In genomic region chr7:102874966-102875365, GRCh38 we compare ENCODE assay signal across 20 cellular contexts. TPM values are rescaled to one million over a fixed set of nuclear protein-coding genes. Genes with fewer than 3 reads are reported as not detected.
DNase-seq lines count a peak whose midpoint lies in the region; ATAC-seq and TF ChIP-seq lines count a peak whose summit lies in the region.
"Had no signal": no experiment of that assay in that cellular context is flagged by ENCODE, and none has a peak within 500 bp of the region (broad histone marks: within the 10 kb centered on the region; RNA-seq: fewer than 3 reads in every experiment).

No MANE protein-coding gene starts in this region.

- no peak overlapping the region for H3K9ac ChIP-seq in adipocyte (ENCODE audit: low read length)

- TF ChIP-seq POLR2A in esophagus muscularis mucosa (IDR thresholded peaks at IDR 0.05; ENCODE audit: low read depth) = no peak

- peaks cover 27% of the 10 kb centered on the region for H3K4me1 ChIP-seq in adipocyte (ENCODE audit: control insufficient read depth, insufficient read depth, low read length)
- H3K4me1 ChIP-seq in esophagus muscularis mucosa = peaks cover 0 to 11% (median 4%) of the 10 kb centered on the region in 4 donors
- H3K4me1 ChIP-seq: prostate gland had no signal

- H3K36me3 ChIP-seq in adipocyte (ENCODE audit: control insufficient read depth, insufficient read depth, low read length, severe bottlenecking) (no peaks in the 10 kb centered on the region), esophagus muscularis mucosa (no peaks in the 10 kb centered on the region)
- H3K36me3 ChIP-seq: prostate gland had no signal

- H3K36me3 Mint-ChIP-seq in activated CD8-positive, alpha-beta memory T cell treated with anti-CD3 and anti-CD28 coated beads, Interleukin-2, amount 10 ng/mL, durations not matched to agents 7 days and 5 days = peaks cover 6% of the 10 kb centered on the region
- H3K36me3 Mint-ChIP-seq in type B pancreatic cell = no peaks in the 10 kb centered on the region
- H3K36me3 Mint-ChIP-seq: naive B cell had no signal

- H3K27ac Mint-ChIP-seq in activated CD8-positive, alpha-beta memory T cell treated with anti-CD3 and anti-CD28 coated beads, Interleukin-2, amount 10 ng/mL, durations not matched to agents 7 days and 5 days = peak overlapping the region; percentile 4
- H3K27ac Mint-ChIP-seq in type B pancreatic cell = peak overlapping the region; percentile 94
- H3K27ac Mint-ChIP-seq: activated CD8-positive, alpha-beta T cell treated with anti-CD3 and anti-CD28 coated beads for 36 hours; endodermal cell; H9 had no signal

- no peaks in the 10 kb centered on the region for H3K9me3 ChIP-seq in adipocyte (ENCODE audit: control insufficient read depth, low read length)
- H3K9me3 ChIP-seq in esophagus muscularis mucosa = no peaks in the 10 kb centered on the region
- H3K9me3 ChIP-seq: prostate gland had no signal

- H3K27me3 ChIP-seq in adipocyte (replicated peaks; ENCODE audit: control insufficient read depth, insufficient read depth, low read length) = no peaks in the 10 kb centered on the region
- H3K27me3 ChIP-seq in esophagus muscularis mucosa = no peaks in the 10 kb centered on the region

- CTCF ChIA-PET in activated CD8-positive, alpha-beta memory T cell treated with anti-CD3 and anti-CD28 coated beads, Interleukin-2, amount 10 ng/mL, durations not matched to agents 7 days and 5 days (lab: Charles Lee) = interaction anchor here (0.6 to 1.1 kb wide), 2 partner anchors 40 to 187 kb away, joined by 3 to 6 read pairs; no protein-coding TSS in a partner anchor

- no peak overlapping the region for H3K4me3 Mint-ChIP-seq in activated CD8-positive, alpha-beta memory T cell treated with anti-CD3 and anti-CD28 coated beads, Interleukin-2, amount 10 ng/mL, durations not matched to agents 7 days and 5 days
- H3K4me3 Mint-ChIP-seq in type B pancreatic cell = no peak overlapping the region
- H3K4me3 Mint-ChIP-seq: activated CD8-positive, alpha-beta T cell treated with anti-CD3 and anti-CD28 coated beads for 36 hours; CD8-positive, alpha-beta T cell; endodermal cell; H9; naive B cell had no signal

- ATAC-seq in activated CD8-positive, alpha-beta memory T cell treated with anti-CD3 and anti-CD28 coated beads, Interleukin-2, amount 10 ng/mL, durations not matched to agents 7 days and 5 days = no peak
- ATAC-seq: CD8-positive, alpha-beta T cell; left ventricle myocardium superior had no signal

- H3K4me3 ChIP-seq in adipocyte (ENCODE audit: low read length) (no peak overlapping the region), esophagus muscularis mucosa (no peak overlapping the region)
- H3K4me3 ChIP-seq: prostate gland had no signal

- no peak for DNase-seq in activated CD8-positive, alpha-beta memory T cell treated with anti-CD3 and anti-CD28 coated beads, Interleukin-2, amount 10 ng/mL, durations not matched to agents 7 days and 5 days
- DNase-seq in activated CD8-positive, alpha-beta memory T cell treated with anti-CD3 and anti-CD28 coated beads, Interleukin-2, amount 50 U/mL, for 4 hours = no peak
- DNase-seq in adipocyte (ENCODE audit: low read depth) (peak; percentile 55), kidney tubule cell (ENCODE audit: low spot score) (peak; percentile 17), type B pancreatic cell (ENCODE audit: extremely low spot score, unreplicated experiment) (no peak), Ammon's horn (ENCODE audit: low spot score) (no peak), esophagus muscularis mucosa (ENCODE audit: extremely low spot score) (no peak), posterior vena cava (ENCODE audit: low spot score) (no peak)
- DNase-seq: activated CD8-positive, alpha-beta T cell treated with anti-CD3 and anti-CD28 coated beads for 36 hours; CD8-positive, alpha-beta T cell; endodermal cell; foreskin fibroblast; H9; KG1; left ventricle myocardium superior; naive B cell; NCI-H1417; NCI-H2171; stimulated activated naive CD4-positive, alpha-beta T cell had no signal

- H3K9me3 Mint-ChIP-seq in activated CD8-positive, alpha-beta memory T cell treated with anti-CD3 and anti-CD28 coated beads, Interleukin-2, amount 10 ng/mL, durations not matched to agents 7 days and 5 days (ENCODE audit: low read depth) = no peaks in the 10 kb centered on the region
- H3K9me3 Mint-ChIP-seq in type B pancreatic cell = peaks cover 8% of the 10 kb centered on the region
- H3K9me3 Mint-ChIP-seq: activated CD8-positive, alpha-beta T cell treated with anti-CD3 and anti-CD28 coated beads for 36 hours; CD8-positive, alpha-beta T cell; endodermal cell; H9 had no signal

- WGBS in esophagus muscularis mucosa = 80% methylated on average over 1 of the region's 1 CpG

- peaks cover 26% of the 10 kb centered on the region for H3K27me3 Mint-ChIP-seq in activated CD8-positive, alpha-beta memory T cell treated with anti-CD3 and anti-CD28 coated beads, Interleukin-2, amount 10 ng/mL, durations not matched to agents 7 days and 5 days
- H3K27me3 Mint-ChIP-seq in type B pancreatic cell = no peaks in the 10 kb centered on the region
- H3K27me3 Mint-ChIP-seq: activated CD8-positive, alpha-beta T cell treated with anti-CD3 and anti-CD28 coated beads for 36 hours; naive B cell had no signal

- TF ChIP-seq CTCF in type B pancreatic cell (conservative IDR thresholded peaks at IDR 0.05) = no peak
- TF ChIP-seq CTCF in esophagus muscularis mucosa (IDR thresholded peaks at IDR 0.05) = no peak

- intact Hi-C loops in esophagus muscularis mucosa (cut with DNase I) (no loop called here), posterior vena cava (cut with DNase I) (no loop called here)

- no peak for TF ChIP-seq EP300 in esophagus muscularis mucosa (IDR thresholded peaks at IDR 0.05)

- H3K27ac ChIP-seq in esophagus muscularis mucosa (replicated peaks in 1 of 4) = no peak overlapping the region
- H3K27ac ChIP-seq: prostate gland had no signal

- H3K4me1 Mint-ChIP-seq in activated CD8-positive, alpha-beta memory T cell treated with anti-CD3 and anti-CD28 coated beads, Interleukin-2, amount 10 ng/mL, durations not matched to agents 7 days and 5 days = peaks cover 33% of the 10 kb centered on the region
- H3K4me1 Mint-ChIP-seq in type B pancreatic cell (ENCODE audit: unreplicated experiment) = peaks cover 33% of the 10 kb centered on the region
- H3K4me1 Mint-ChIP-seq: endodermal cell, H9, naive B cell had no signal

RNA-seq across cellular contexts. Expression of gene LRRC17, which starts 37.8 kb away (rescaled TPM):
- not detected for total RNA-seq in activated CD8-positive, alpha-beta memory T cell treated with anti-CD3 and anti-CD28 coated beads, Interleukin-2, amount 10 ng/mL, durations not matched to agents 7 days and 5 days
- 1.5 and 68.3 TPM in 2 replicates for total RNA-seq in type B pancreatic cell (ENCODE audit: low replicate concordance)
- total RNA-seq in esophagus muscularis mucosa = 1 to 10 TPM in 3 of 4 donors, under 1 TPM in 1; 0.83 to 3.5 (median 2.6) TPM
- total RNA-seq in posterior vena cava = 10 to 100 TPM in 1 of 2 donors, 1 to 10 TPM in 1; 1.4 to 11.1 TPM
- total RNA-seq: activated CD8-positive, alpha-beta T cell treated with anti-CD3 and anti-CD28 coated beads for 36 hours; CD8-positive, alpha-beta T cell had no signal

Comparison
In these comparisons a context has a peak if more than half of its experiments do, and no peak if none do; other contexts are left out.
1. DNase-seq: peak in adipocyte (single experiment) and kidney tubule cell (single experiment); none in activated CD8-positive, alpha-beta memory T cell treated with anti-CD3 and anti-CD28 coated beads, Interleukin-2, amount 10 ng/mL, durations not matched to agents 7 days and 5 days (single experiment), activated CD8-positive, alpha-beta memory T cell treated with anti-CD3 and anti-CD28 coated beads, Interleukin-2, amount 50 U/mL, for 4 hours (single experiment), type B pancreatic cell (single experiment), Ammon's horn (single experiment), esophagus muscularis mucosa (single experiment) and posterior vena cava (single experiment).